In the genomic region with DNA sequence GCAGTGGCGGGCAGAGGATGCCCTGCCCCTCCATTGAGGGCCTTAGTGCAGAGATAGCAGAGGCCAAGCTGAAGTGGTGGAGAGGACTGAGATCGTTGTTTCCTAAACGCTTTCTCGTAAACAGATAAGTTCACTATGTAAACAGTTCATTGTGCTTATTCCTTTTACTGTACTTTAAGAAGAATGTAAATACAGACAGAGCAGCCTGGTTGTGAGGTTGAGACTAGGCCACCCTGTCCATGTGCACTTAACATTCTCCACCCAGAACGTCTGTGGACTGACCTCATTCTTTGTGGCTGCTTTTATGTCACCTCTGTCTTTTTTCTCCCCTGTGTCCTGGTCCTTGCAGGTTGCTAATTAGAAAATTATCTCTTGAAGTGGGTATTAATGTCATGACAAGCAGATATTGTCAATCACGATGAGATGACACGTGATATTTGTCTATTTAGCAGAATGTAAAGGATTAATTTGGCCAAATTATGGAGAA, we compare ENCODE assay signal across 1 cellular context.
TF ChIP-seq lines count a peak whose summit lies in the region.

No MANE protein-coding gene starts in this region.

TF ChIP-seq in K562, 482 proteins besides CTCF, POLR2A, EP300 and RAD21:
- TF ChIP-seq, protein P1, sequence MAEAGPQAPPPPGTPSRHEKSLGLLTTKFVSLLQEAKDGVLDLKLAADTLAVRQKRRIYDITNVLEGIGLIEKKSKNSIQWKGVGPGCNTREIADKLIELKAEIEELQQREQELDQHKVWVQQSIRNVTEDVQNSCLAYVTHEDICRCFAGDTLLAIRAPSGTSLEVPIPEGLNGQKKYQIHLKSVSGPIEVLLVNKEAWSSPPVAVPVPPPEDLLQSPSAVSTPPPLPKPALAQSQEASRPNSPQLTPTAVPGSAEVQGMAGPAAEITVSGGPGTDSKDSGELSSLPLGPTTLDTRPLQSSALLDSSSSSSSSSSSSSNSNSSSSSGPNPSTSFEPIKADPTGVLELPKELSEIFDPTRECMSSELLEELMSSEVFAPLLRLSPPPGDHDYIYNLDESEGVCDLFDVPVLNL (CRISPR knock-in tag; IDR thresholded peaks at IDR 0.05; ENCODE audit: low read depth) = no peak
- TF ChIP-seq MCM5 (IDR thresholded peaks at IDR 0.05; ENCODE audit: low read depth) (no peak), NONO (IDR thresholded peaks at IDR 0.05; ENCODE audit: low read depth in 2 of 2, low read length in 1 of 2) (no peak), MAFK (IDR thresholded peaks at IDR 0.05; ENCODE audit: low read length) (0 out of 2 replicates have a peak, but pooled peaks have one; percentile 13), ZNF146 (CRISPR knock-in tag; IDR thresholded peaks at IDR 0.05; ENCODE audit: unreplicated experiment) (no peak), ZNF318 (IDR thresholded peaks at IDR 0.05; ENCODE audit: borderline replicate concordance in 1 of 2, low read depth in 1 of 2) (no peak), NFIC (IDR thresholded peaks at IDR 0.05) (peak; percentile 41), SNIP1 (IDR thresholded peaks at IDR 0.05; ENCODE audit: low read depth) (no peak), MAFG (tag; conservative IDR thresholded peaks at IDR 0.05) (peak; percentile 17; the same call in 1 of the 2 replicates), ZNF316 (IDR thresholded peaks at IDR 0.05) (peak; percentile 74), KDM5B (IDR thresholded peaks at IDR 0.05; ENCODE audit: insufficient replicate concordance, low read depth, low read length) (no peak), ILK (tag; IDR thresholded peaks at IDR 0.05; ENCODE audit: borderline replicate concordance, low read depth) (no peak), MYNN (IDR thresholded peaks at IDR 0.05) (no peak), MYNN (CRISPR knock-in tag; IDR thresholded peaks at IDR 0.05) (no peak)
- TF ChIP-seq, protein P2, sequence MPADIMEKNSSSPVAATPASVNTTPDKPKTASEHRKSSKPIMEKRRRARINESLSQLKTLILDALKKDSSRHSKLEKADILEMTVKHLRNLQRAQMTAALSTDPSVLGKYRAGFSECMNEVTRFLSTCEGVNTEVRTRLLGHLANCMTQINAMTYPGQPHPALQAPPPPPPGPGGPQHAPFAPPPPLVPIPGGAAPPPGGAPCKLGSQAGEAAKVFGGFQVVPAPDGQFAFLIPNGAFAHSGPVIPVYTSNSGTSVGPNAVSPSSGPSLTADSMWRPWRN (IDR thresholded peaks at IDR 0.05; ENCODE audit: low read depth) = no peak
- TF ChIP-seq, protein P3, sequence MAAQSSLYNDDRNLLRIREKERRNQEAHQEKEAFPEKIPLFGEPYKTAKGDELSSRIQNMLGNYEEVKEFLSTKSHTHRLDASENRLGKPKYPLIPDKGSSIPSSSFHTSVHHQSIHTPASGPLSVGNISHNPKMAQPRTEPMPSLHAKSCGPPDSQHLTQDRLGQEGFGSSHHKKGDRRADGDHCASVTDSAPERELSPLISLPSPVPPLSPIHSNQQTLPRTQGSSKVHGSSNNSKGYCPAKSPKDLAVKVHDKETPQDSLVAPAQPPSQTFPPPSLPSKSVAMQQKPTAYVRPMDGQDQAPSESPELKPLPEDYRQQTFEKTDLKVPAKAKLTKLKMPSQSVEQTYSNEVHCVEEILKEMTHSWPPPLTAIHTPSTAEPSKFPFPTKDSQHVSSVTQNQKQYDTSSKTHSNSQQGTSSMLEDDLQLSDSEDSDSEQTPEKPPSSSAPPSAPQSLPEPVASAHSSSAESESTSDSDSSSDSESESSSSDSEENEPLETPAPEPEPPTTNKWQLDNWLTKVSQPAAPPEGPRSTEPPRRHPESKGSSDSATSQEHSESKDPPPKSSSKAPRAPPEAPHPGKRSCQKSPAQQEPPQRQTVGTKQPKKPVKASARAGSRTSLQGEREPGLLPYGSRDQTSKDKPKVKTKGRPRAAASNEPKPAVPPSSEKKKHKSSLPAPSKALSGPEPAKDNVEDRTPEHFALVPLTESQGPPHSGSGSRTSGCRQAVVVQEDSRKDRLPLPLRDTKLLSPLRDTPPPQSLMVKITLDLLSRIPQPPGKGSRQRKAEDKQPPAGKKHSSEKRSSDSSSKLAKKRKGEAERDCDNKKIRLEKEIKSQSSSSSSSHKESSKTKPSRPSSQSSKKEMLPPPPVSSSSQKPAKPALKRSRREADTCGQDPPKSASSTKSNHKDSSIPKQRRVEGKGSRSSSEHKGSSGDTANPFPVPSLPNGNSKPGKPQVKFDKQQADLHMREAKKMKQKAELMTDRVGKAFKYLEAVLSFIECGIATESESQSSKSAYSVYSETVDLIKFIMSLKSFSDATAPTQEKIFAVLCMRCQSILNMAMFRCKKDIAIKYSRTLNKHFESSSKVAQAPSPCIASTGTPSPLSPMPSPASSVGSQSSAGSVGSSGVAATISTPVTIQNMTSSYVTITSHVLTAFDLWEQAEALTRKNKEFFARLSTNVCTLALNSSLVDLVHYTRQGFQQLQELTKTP (IDR thresholded peaks at IDR 0.05; ENCODE audit: low read depth in 1 of 2, partially characterized antibody in 2 of 2) = peak in 1 of 2 experiments; percentile 87
